ENCODE assay signal across 13 cellular contexts in the genomic region with DNA sequence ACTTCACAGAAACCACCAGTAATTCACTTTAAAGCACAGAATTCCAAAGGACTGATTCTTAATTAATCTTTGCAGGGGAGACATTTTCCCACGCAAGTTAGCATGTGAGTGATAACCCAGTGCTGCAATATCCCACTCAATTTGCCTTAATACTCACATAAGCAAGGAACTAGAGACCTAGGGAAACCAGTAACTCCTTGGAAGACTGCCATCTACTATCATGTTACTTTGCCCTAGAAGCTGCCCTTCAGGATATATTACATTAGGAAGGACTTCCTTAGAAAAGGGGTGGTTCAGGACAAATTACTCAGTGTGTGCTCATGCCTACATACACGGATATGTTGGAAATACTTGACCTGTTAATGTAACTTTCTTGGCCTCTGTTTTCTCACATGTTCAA.
DNase-seq lines count a peak whose midpoint lies in the region; TF ChIP-seq lines count a peak whose summit lies in the region.
"Had no signal": no experiment of that assay in that cellular context is flagged by ENCODE, and none has a peak within 500 bp of the region (broad histone marks: within the 10 kb centered on the region; RNA-seq: fewer than 3 reads in every experiment).

No MANE protein-coding gene starts in this region.

- no peak overlapping the region for H4K8ac ChIP-seq in mesendoderm (ENCODE audit: low read depth, low read length)

- H3K4me3 ChIP-seq in cardiac fibroblast (replicated peaks in 1 of 2; ENCODE audit: low read depth in 2 of 2, low read length in 2 of 2) (no peak overlapping the region), mesendoderm (ENCODE audit: low read length) (no peak overlapping the region), sigmoid colon (no peak overlapping the region)

- TF ChIP-seq EP300 in Ishikawa (IDR thresholded peaks at IDR 0.05; ENCODE audit: borderline replicate concordance) (no peak), sigmoid colon (IDR thresholded peaks at IDR 0.05) (no peak)

- no peak overlapping the region for H3K4me2 ChIP-seq in mesendoderm (ENCODE audit: low read length)

- H3K9ac ChIP-seq in mesendoderm (ENCODE audit: low read length), result no peak overlapping the region

- H2BK120ac ChIP-seq in mesendoderm (ENCODE audit: low read depth, low read length), result no peak overlapping the region

- TF ChIP-seq CTCF in Calu3 (IDR thresholded peaks at IDR 0.05; ENCODE audit: unreplicated experiment) (no peak), cardiac fibroblast (IDR thresholded peaks at IDR 0.05; ENCODE audit: low read depth, low read length) (no peak), sigmoid colon (IDR thresholded peaks at IDR 0.05) (no peak)

- TF ChIP-seq POLR2A in sigmoid colon (IDR thresholded peaks at IDR 0.05), result no peak

- intact Hi-C loops in Calu3 (cut with micrococcal nuclease; ENCODE audit: unreplicated experiment) (loop anchor here (1.0 kb wide), 1 partner anchor 109 kb away; no protein-coding TSS in a partner anchor), sigmoid colon (cut with DNase I) (no loop called here)

- DNase-seq in Calu3, result no peak
- DNase-seq in cardiac fibroblast (ENCODE audit: low read depth in 2 of 2), result peak; percentile 75 to 94
- peak; percentile 84 for DNase-seq in myocyte (ENCODE audit: low read depth)
- no peak for DNase-seq in SKM-1 treated with dmso at 0.1 percent for 144 hours (lab: John Stamatoyannopoulos, UW; ENCODE audit: unreplicated experiment)
- DNase-seq in activated CD4-positive, alpha-beta T cell treated with anti-CD3 and anti-CD28 coated beads, Interleukin-2, amount 50 U/mL, for 4 hours, result no peak
- no peak for DNase-seq in mesendoderm
- DNase-seq in sigmoid colon, result no peak
- DNase-seq: activated T-cell treated with anti-CD3 and anti-CD28 coated beads, Interleukin-2, amount 50 U/mL, for 72 hours; SHP77; stimulated activated CD4-positive, alpha-beta T cell treated with anti-CD3 and anti-CD28 coated beads, Interleukin-2, amount 100 ng/mL, for 24 hours; stimulated activated naive CD8-positive, alpha-beta T cell treated with anti-CD3 and anti-CD28 coated beads, Interleukin-15, amount 100 ng/mL, for 72 hours had no signal

- CTCF ChIA-PET in Calu3 (lab: Charles Lee), result no interaction called here

- H3K56ac ChIP-seq in mesendoderm (ENCODE audit: low read length), result no peak overlapping the region

- H3K27ac Mint-ChIP-seq in Calu3 (ENCODE audit: unreplicated experiment), result peak overlapping the region; percentile 20
- H3K27ac Mint-ChIP-seq: activated T-cell treated with anti-CD3 and anti-CD28 coated beads, Interleukin-2, amount 50 U/mL, for 72 hours; natural killer cell treated with Interleukin-12 subunit alpha and Interleukin-12 subunit beta and Interleukin-15 and Interleukin-18, amount 100 ng/mL, for 72 hours; stimulated activated naive CD8-positive, alpha-beta T cell treated with anti-CD3 and anti-CD28 coated beads, Interleukin-15, amount 100 ng/mL, for 72 hours had no signal

- H2BK15ac ChIP-seq in mesendoderm (replicated peaks; ENCODE audit: low read depth), result no peak overlapping the region

- no peaks in the 10 kb centered on the region for H3K79me1 ChIP-seq in mesendoderm (ENCODE audit: low read length)

- H3K4me1 Mint-ChIP-seq in Calu3 (ENCODE audit: low read depth, unreplicated experiment), result peaks cover 19% of the 10 kb centered on the region
- H3K4me1 Mint-ChIP-seq: stimulated activated naive CD8-positive, alpha-beta T cell treated with anti-CD3 and anti-CD28 coated beads, Interleukin-15, amount 100 ng/mL, for 72 hours had no signal

- no peak for TF ChIP-seq RAD21 in Ishikawa (IDR thresholded peaks at IDR 0.05; ENCODE audit: low read depth)

- WGBS in mesendoderm (ENCODE audit: extremely low coverage, insufficient coverage, low lambda C conversion rate), result no CpG with 5 or more reads among the region's 2 CpGs
- WGBS in sigmoid colon, 2 donors, result 37 to 74% methylated on average over 2 of the region's 2 CpGs

- no peak overlapping the region for H4K5ac ChIP-seq in mesendoderm (ENCODE audit: low read length)

- no TSS peak for BruUV-seq in Calu3 (replicated peaks; lab: Mats Ljungman, UMichigan)

- H3K4me1 ChIP-seq in mesendoderm (ENCODE audit: control insufficient read depth, low read depth, low read length) (no peaks in the 10 kb centered on the region), sigmoid colon (no peaks in the 10 kb centered on the region)

- no peaks in the 10 kb centered on the region for H3K79me2 ChIP-seq in mesendoderm (ENCODE audit: control insufficient read depth, insufficient read depth, low read length)

- H2AK5ac ChIP-seq in mesendoderm (ENCODE audit: low read length), result no peak overlapping the region

- H3K36me3 ChIP-seq in mesendoderm (ENCODE audit: control insufficient read depth, insufficient read depth, low read length) (no peaks in the 10 kb centered on the region), sigmoid colon (no peaks in the 10 kb centered on the region)

- H3K9me3 ChIP-seq in sigmoid colon, result no peaks in the 10 kb centered on the region

- no peaks in the 10 kb centered on the region for H3K27me3 ChIP-seq in mesendoderm (ENCODE audit: insufficient read depth, low read length, poor library complexity)
- no peaks in the 10 kb centered on the region for H3K27me3 ChIP-seq in sigmoid colon

- H3K4me3 Mint-ChIP-seq in Calu3 (ENCODE audit: low read depth, unreplicated experiment), result no peak overlapping the region
- H3K4me3 Mint-ChIP-seq: activated T-cell treated with anti-CD3 and anti-CD28 coated beads, Interleukin-2, amount 50 U/mL, for 72 hours; natural killer cell treated with Interleukin-12 subunit alpha and Interleukin-12 subunit beta and Interleukin-15 and Interleukin-18, amount 100 ng/mL, for 72 hours; stimulated activated naive CD8-positive, alpha-beta T cell treated with anti-CD3 and anti-CD28 coated beads, Interleukin-15, amount 100 ng/mL, for 72 hours had no signal

- H3K9me3 Mint-ChIP-seq in Calu3 (ENCODE audit: low read depth, unreplicated experiment), result no peaks in the 10 kb centered on the region
- H3K9me3 Mint-ChIP-seq: stimulated activated naive CD8-positive, alpha-beta T cell treated with anti-CD3 and anti-CD28 coated beads, Interleukin-15, amount 100 ng/mL, for 72 hours had no signal

- H3K18ac ChIP-seq in mesendoderm (ENCODE audit: low read length), result no peak overlapping the region

- H3K4ac ChIP-seq in mesendoderm (ENCODE audit: low read depth, low read length), result no peak overlapping the region

- no peak overlapping the region for H2BK5ac ChIP-seq in mesendoderm (ENCODE audit: low read length)

- no peak overlapping the region for H3K23ac ChIP-seq in mesendoderm (ENCODE audit: low read length)

- no peaks in the 10 kb centered on the region for H3K36me3 Mint-ChIP-seq in Calu3 (ENCODE audit: insufficient read depth, unreplicated experiment)
- H3K36me3 Mint-ChIP-seq: natural killer cell treated with Interleukin-12 subunit alpha and Interleukin-12 subunit beta and Interleukin-15 and Interleukin-18, amount 100 ng/mL, for 72 hours had no signal

- no peaks in the 10 kb centered on the region for H3K27me3 Mint-ChIP-seq in Calu3 (ENCODE audit: unreplicated experiment)
- H3K27me3 Mint-ChIP-seq: natural killer cell treated with Interleukin-12 subunit alpha and Interleukin-12 subunit beta and Interleukin-15 and Interleukin-18, amount 100 ng/mL, for 72 hours; stimulated activated naive CD8-positive, alpha-beta T cell treated with anti-CD3 and anti-CD28 coated beads, Interleukin-15, amount 100 ng/mL, for 72 hours had no signal

- H3K27ac ChIP-seq in mesendoderm (ENCODE audit: low read depth, low read length), result no peak overlapping the region
- H3K27ac ChIP-seq in sigmoid colon, result no peak overlapping the region

TF ChIP-seq in Ishikawa, 13 proteins besides CTCF, POLR2A, EP300 and RAD21:
- TF ChIP-seq, protein P1, sequence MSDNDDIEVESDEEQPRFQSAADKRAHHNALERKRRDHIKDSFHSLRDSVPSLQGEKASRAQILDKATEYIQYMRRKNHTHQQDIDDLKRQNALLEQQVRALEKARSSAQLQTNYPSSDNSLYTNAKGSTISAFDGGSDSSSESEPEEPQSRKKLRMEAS (IDR thresholded peaks at IDR 0.05), result no peak
- peak; percentile 68 for TF ChIP-seq NFIC (IDR thresholded peaks at IDR 0.05)
- TF ChIP-seq TCF12 (IDR thresholded peaks at IDR 0.05; ENCODE audit: low read depth), result 0 out of 2 replicates have a peak, but pooled peaks have one; percentile 17
- TF ChIP-seq CEBPB (IDR thresholded peaks at IDR 0.05), result no peak

Comparison
In these comparisons a context has a peak if more than half of its experiments do, and no peak if none do; other contexts are left out.
1. DNase-seq: peak in cardiac fibroblast (2 of 2) and myocyte (single experiment); none in Calu3 (single experiment), SKM-1 treated with dmso at 0.1 percent for 144 hours (single experiment), activated CD4-positive, alpha-beta T cell treated with anti-CD3 and anti-CD28 coated beads, Interleukin-2, amount 50 U/mL, for 4 hours (0 of 2), mesendoderm (single experiment) and sigmoid colon (single experiment).